Comparison of ENCODE assay signal across 1 cellular context in genomic region chr19:8513687-8514504, GRCh38.
TF ChIP-seq lines count a peak whose summit lies in the region.

ZNF414 (minus strand) TSS chr19:8514167; CDS start chr19:8514046, 121 bp downstream.

TF ChIP-seq in HepG2, 621 proteins besides CTCF, POLR2A, EP300 and RAD21 (continued from another document and continues in another):
- TF ChIP-seq HNF1A (IDR thresholded peaks at IDR 0.05; ENCODE audit: low read depth): no peak
- 0 out of 2 replicates have a peak, but pooled peaks have one; percentile 51 for TF ChIP-seq HNF1A (CRISPR knock-in tag; IDR thresholded peaks at IDR 0.05; ENCODE audit: borderline replicate concordance)
- TF ChIP-seq, protein P1, sequence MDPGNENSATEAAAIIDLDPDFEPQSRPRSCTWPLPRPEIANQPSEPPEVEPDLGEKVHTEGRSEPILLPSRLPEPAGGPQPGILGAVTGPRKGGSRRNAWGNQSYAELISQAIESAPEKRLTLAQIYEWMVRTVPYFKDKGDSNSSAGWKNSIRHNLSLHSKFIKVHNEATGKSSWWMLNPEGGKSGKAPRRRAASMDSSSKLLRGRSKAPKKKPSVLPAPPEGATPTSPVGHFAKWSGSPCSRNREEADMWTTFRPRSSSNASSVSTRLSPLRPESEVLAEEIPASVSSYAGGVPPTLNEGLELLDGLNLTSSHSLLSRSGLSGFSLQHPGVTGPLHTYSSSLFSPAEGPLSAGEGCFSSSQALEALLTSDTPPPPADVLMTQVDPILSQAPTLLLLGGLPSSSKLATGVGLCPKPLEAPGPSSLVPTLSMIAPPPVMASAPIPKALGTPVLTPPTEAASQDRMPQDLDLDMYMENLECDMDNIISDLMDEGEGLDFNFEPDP (CRISPR knock-in tag; conservative IDR thresholded peaks at IDR 0.05): no peak
- peak; percentile 17; the same call in 1 of the 2 replicates for TF ChIP-seq NR2F2 (IDR thresholded peaks at IDR 0.05; ENCODE audit: borderline replicate concordance, low read depth)
- no peak; the same call in 1 of the 2 replicates for TF ChIP-seq BCL3 (CRISPR knock-in tag; IDR thresholded peaks at IDR 0.05)
- peak; percentile 38; the same call in 1 of the 2 replicates for TF ChIP-seq ZSCAN25 (CRISPR knock-in tag; IDR thresholded peaks at IDR 0.05)
- TF ChIP-seq NFE2L1 (CRISPR knock-in tag; IDR thresholded peaks at IDR 0.05; ENCODE audit: borderline replicate concordance): no peak
- peak; percentile 91 for TF ChIP-seq PHF20 (CRISPR knock-in tag; IDR thresholded peaks at IDR 0.05)
- 0 out of 2 replicates have a peak, but pooled peaks have one; percentile 17 for TF ChIP-seq NFKBIZ (CRISPR knock-in tag; IDR thresholded peaks at IDR 0.05)
- TF ChIP-seq ZNF496 (CRISPR knock-in tag; IDR thresholded peaks at IDR 0.05; ENCODE audit: insufficient replicate concordance): no peak
- TF ChIP-seq, protein P2, sequence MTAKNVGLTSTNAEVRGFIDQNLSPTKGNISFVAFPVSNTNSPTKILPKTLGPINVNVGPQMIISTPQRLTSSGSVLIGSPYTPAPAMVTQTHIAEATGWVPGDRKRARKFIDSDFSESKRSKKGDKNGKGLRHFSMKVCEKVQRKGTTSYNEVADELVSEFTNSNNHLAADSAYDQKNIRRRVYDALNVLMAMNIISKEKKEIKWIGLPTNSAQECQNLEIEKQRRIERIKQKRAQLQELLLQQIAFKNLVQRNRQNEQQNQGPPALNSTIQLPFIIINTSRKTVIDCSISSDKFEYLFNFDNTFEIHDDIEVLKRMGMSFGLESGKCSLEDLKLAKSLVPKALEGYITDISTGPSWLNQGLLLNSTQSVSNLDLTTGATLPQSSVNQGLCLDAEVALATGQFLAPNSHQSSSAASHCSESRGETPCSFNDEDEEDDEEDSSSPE (CRISPR knock-in tag; IDR thresholded peaks at IDR 0.05): peak; percentile 27
- TF ChIP-seq FOXA3 (CRISPR knock-in tag; IDR thresholded peaks at IDR 0.05): no peak; the same call in 1 of the 2 replicates
- no peak for TF ChIP-seq U2AF2 (IDR thresholded peaks at IDR 0.05; ENCODE audit: low read depth, low read length)
- 0 out of 2 replicates have a peak, but pooled peaks have one; percentile 16 for TF ChIP-seq ZSCAN31 (CRISPR knock-in tag; IDR thresholded peaks at IDR 0.05; ENCODE audit: low read depth)
- no peak for TF ChIP-seq PPARG (CRISPR knock-in tag; conservative IDR thresholded peaks at IDR 0.05)
- no peak for TF ChIP-seq TERF1 (CRISPR knock-in tag; IDR thresholded peaks at IDR 0.05)
- no peak for TF ChIP-seq SUZ12 (IDR thresholded peaks at IDR 0.05; ENCODE audit: low read depth, low read length)
- TF ChIP-seq TBL1XR1 (IDR thresholded peaks at IDR 0.05; ENCODE audit: borderline replicate concordance, low read length, partially characterized antibody): no peak
- no peak for TF ChIP-seq RFX1 (IDR thresholded peaks at IDR 0.05)
- TF ChIP-seq KAT8 (CRISPR knock-in tag; IDR thresholded peaks at IDR 0.05): peak; percentile 79
- TF ChIP-seq ZBTB3 (CRISPR knock-in tag; IDR thresholded peaks at IDR 0.05; ENCODE audit: borderline replicate concordance, low read depth): no peak
- TF ChIP-seq ZMYM4 (CRISPR knock-in tag; IDR thresholded peaks at IDR 0.05): peak; percentile 61; the same call in 1 of the 2 replicates
- TF ChIP-seq SKI (IDR thresholded peaks at IDR 0.05; ENCODE audit: partially characterized antibody): no peak
- peak; percentile 74 for TF ChIP-seq SP2 (CRISPR knock-in tag; IDR thresholded peaks at IDR 0.05)
- TF ChIP-seq, protein P3, sequence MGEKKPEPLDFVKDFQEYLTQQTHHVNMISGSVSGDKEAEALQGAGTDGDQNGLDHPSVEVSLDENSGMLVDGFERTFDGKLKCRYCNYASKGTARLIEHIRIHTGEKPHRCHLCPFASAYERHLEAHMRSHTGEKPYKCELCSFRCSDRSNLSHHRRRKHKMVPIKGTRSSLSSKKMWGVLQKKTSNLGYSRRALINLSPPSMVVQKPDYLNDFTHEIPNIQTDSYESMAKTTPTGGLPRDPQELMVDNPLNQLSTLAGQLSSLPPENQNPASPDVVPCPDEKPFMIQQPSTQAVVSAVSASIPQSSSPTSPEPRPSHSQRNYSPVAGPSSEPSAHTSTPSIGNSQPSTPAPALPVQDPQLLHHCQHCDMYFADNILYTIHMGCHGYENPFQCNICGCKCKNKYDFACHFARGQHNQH (CRISPR knock-in tag; IDR thresholded peaks at IDR 0.05): no peak
- peak; percentile 88 for TF ChIP-seq POLR2G (IDR thresholded peaks at IDR 0.05; ENCODE audit: low read depth, low read length)
- TF ChIP-seq ZNF782 (CRISPR knock-in tag; IDR thresholded peaks at IDR 0.05; ENCODE audit: borderline replicate concordance): no peak
- peak; percentile 63; the same call in 1 of the 2 replicates for TF ChIP-seq RFXAP (CRISPR knock-in tag; IDR thresholded peaks at IDR 0.05; ENCODE audit: borderline replicate concordance)
- no peak for TF ChIP-seq ZNF484 (CRISPR knock-in tag; IDR thresholded peaks at IDR 0.05; ENCODE audit: borderline replicate concordance, low read depth)
- peak; percentile 62; the same call in 1 of the 2 replicates for TF ChIP-seq MTERF4 (CRISPR knock-in tag; IDR thresholded peaks at IDR 0.05)
- TF ChIP-seq AHR (CRISPR knock-in tag; IDR thresholded peaks at IDR 0.05): peak; percentile 62; the same call in 1 of the 2 replicates
- TF ChIP-seq RBM22 (optimal IDR thresholded peaks at IDR 0.05; ENCODE audit: low read length): no peak
- TF ChIP-seq PITX1 (CRISPR knock-in tag; IDR thresholded peaks at IDR 0.05): 0 out of 2 replicates have a peak, but pooled peaks have one; percentile 19
- no peak for TF ChIP-seq ZNF746 (CRISPR knock-in tag; IDR thresholded peaks at IDR 0.05)
- TF ChIP-seq KDM6A (CRISPR knock-in tag; IDR thresholded peaks at IDR 0.05; ENCODE audit: low read depth): no peak
- no peak for TF ChIP-seq CENPBD1 (CRISPR knock-in tag; IDR thresholded peaks at IDR 0.05; ENCODE audit: borderline replicate concordance, low read depth)
- TF ChIP-seq ZNF747 (CRISPR knock-in tag; IDR thresholded peaks at IDR 0.05; ENCODE audit: borderline replicate concordance): peak; percentile 52; the same call in 1 of the 2 replicates
- TF ChIP-seq ZNF101 (CRISPR knock-in tag; IDR thresholded peaks at IDR 0.05; ENCODE audit: borderline replicate concordance, low read depth): no peak
- no peak for TF ChIP-seq ZNF224 (CRISPR knock-in tag; IDR thresholded peaks at IDR 0.05)
- no peak for TF ChIP-seq EZH2 (conservative IDR thresholded peaks at IDR 0.05; ENCODE audit: low read depth, low read length)
- TF ChIP-seq, protein P4, sequence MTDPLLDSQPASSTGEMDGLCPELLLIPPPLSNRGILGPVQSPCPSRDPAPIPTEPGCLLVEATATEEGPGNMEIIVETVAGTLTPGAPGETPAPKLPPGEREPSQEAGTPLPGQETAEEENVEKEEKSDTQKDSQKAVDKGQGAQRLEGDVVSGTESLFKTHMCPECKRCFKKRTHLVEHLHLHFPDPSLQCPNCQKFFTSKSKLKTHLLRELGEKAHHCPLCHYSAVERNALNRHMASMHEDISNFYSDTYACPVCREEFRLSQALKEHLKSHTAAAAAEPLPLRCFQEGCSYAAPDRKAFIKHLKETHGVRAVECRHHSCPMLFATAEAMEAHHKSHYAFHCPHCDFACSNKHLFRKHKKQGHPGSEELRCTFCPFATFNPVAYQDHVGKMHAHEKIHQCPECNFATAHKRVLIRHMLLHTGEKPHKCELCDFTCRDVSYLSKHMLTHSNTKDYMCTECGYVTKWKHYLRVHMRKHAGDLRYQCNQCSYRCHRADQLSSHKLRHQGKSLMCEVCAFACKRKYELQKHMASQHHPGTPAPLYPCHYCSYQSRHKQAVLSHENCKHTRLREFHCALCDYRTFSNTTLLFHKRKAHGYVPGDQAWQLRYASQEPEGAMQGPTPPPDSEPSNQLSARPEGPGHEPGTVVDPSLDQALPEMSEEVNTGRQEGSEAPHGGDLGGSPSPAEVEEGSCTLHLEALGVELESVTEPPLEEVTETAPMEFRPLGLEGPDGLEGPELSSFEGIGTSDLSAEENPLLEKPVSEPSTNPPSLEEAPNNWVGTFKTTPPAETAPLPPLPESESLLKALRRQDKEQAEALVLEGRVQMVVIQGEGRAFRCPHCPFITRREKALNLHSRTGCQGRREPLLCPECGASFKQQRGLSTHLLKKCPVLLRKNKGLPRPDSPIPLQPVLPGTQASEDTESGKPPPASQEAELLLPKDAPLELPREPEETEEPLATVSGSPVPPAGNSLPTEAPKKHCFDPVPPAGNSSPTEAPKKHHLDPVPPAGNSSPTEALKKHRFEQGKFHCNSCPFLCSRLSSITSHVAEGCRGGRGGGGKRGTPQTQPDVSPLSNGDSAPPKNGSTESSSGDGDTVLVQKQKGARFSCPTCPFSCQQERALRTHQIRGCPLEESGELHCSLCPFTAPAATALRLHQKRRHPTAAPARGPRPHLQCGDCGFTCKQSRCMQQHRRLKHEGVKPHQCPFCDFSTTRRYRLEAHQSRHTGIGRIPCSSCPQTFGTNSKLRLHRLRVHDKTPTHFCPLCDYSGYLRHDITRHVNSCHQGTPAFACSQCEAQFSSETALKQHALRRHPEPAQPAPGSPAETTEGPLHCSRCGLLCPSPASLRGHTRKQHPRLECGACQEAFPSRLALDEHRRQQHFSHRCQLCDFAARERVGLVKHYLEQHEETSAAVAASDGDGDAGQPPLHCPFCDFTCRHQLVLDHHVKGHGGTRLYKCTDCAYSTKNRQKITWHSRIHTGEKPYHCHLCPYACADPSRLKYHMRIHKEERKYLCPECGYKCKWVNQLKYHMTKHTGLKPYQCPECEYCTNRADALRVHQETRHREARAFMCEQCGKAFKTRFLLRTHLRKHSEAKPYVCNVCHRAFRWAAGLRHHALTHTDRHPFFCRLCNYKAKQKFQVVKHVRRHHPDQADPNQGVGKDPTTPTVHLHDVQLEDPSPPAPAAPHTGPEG (CRISPR knock-in tag; IDR thresholded peaks at IDR 0.05): no peak
